8 cellular contexts compared by ENCODE assay signal in the genomic region with DNA sequence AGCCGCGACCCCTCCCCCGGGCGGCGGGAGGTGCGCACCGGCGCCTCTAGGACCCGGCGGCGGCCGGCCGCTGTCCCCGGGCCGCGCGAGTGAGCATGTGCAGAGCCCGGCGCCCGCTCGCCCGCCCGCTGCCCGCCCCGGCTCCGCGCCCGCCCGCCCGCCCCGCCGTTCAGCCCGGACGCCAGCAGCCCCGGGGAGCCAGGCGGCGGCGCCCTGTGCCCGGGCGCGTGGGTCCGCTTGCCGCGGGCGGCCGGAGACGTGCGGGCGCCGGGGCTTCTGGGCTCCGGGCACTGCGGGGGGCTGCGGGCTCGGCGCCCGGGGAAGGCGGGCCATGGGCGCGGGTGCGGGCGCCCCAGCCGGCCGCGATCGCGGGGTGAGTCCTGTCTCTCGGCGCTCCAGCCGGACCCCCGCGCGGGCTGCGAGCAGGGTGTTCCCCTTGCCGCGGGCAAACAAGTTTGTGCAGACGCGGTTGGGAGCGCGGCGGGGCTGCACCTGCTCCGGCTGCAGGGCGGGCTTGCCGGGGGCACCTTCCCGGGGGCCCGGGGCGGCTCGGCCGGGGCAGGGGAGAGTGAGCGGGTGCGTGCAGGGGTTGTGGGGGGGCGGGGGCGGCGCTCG. TPM values are rescaled to one million over a fixed set of nuclear protein-coding genes. Genes with fewer than 3 reads are reported as not detected.
DNase-seq lines count a peak whose midpoint lies in the region; ATAC-seq and TF ChIP-seq lines count a peak whose summit lies in the region.

Gene WSCD1 (plus strand): TSS at position 100 of the 615 bp plus-strand sequence. CDS start 10,280 bp downstream, outside the sequence.

- peak within 1 kb of the TSS in 1 of 5 donors; percentile 22 for H3K27ac ChIP-seq in adrenal gland

- peak; percentile 4 for DNase-seq in activated naive CD4-positive, alpha-beta T cell treated with Interleukin-2 at 50 U/mL for 16 hours
- no peak for DNase-seq in activated naive CD4-positive, alpha-beta T cell (lab: John Stamatoyannopoulos, UW)
- DNase-seq in adrenal gland (peak in 5 of 7 donors; percentile 33 to 55 (median 45)), sciatic nerve (ENCODE audit: low spot score) (no peak), T-helper 9 cell (no peak), NCI-H1436 (lab: John Stamatoyannopoulos, UW) (no peak)

- peak; percentile 39 for ATAC-seq in sciatic nerve
- no peak for ATAC-seq in HG02623 (IDR thresholded peaks at IDR 0.05; ENCODE audit: unreplicated experiment)

- no peaks in the 10 kb centered on the region for H3K27me3 ChIP-seq in adrenal gland

- H3K4me3 ChIP-seq in adrenal gland, result peak within 1 kb of the TSS in 2 of 4 donors; percentile 45 to 83
- H3K4me3 ChIP-seq in iPS-11a (ENCODE audit: low read depth, low read length), result peak within 1 kb of the TSS; percentile 67

- intact Hi-C loops in adrenal gland (cut with DNase I) (loop anchor here in 1 of 2 donors (10.0 kb wide), 1 partner anchor 344 kb away; no protein-coding TSS in a partner anchor), sciatic nerve (cut with DNase I) (no loop called here)

- H3K9me3 ChIP-seq in adrenal gland (replicated peaks in 1 of 3), result no peaks in the 10 kb centered on the region

- TF ChIP-seq CTCF in adrenal gland (IDR thresholded peaks at IDR 0.05), result no peak

- no peak for TF ChIP-seq POLR2A in adrenal gland (IDR thresholded peaks at IDR 0.05)

- 1 to 6% (median 1%) methylated on average over 11 to 93 of the region's 94 CpGs; no CpG with 5 or more reads in 1 of the 4 donors for WGBS in adrenal gland, 4 donors

- H3K36me3 ChIP-seq in adrenal gland (replicated peaks in 1 of 2), result no peaks in the 10 kb centered on the region

- peaks cover 0 to 6% of the 10 kb centered on the region in 2 donors for H3K4me1 ChIP-seq in adrenal gland (replicated peaks in 1 of 2)

RNA-seq across cellular contexts. Expression of gene WSCD1, which starts in this region (rescaled TPM):
- total RNA-seq in adrenal gland, result 10 to 100 TPM in 5 of 8 donors, 1 to 10 TPM in 3; 7.0 to 17.9 (median 10.5) TPM
- polyA plus RNA-seq in adrenal gland, result 1 to 10 TPM; 2.1 to 2.9 (median 2.3) TPM
- 4.8 TPM for total RNA-seq in sciatic nerve

Comparison
In these comparisons a context has a peak if more than half of its experiments do, and no peak if none do; other contexts are left out.
1. DNase-seq: peak in activated naive CD4-positive, alpha-beta T cell treated with Interleukin-2 at 50 U/mL for 16 hours (single experiment) and adrenal gland (5 of 7); none in activated naive CD4-positive, alpha-beta T cell (0 of 4), sciatic nerve (single experiment), T-helper 9 cell (single experiment) and NCI-H1436 (single experiment).